In genomic region chr12:123634142-123634561, GRCh38 we compare ENCODE assay signal across 8 cellular contexts. TPM values are rescaled to one million over a fixed set of nuclear protein-coding genes. Genes with fewer than 3 reads are reported as not detected.
DNase-seq lines count a peak whose midpoint lies in the region; ATAC-seq and TF ChIP-seq lines count a peak whose summit lies in the region.

No MANE protein-coding gene starts in this region.

- H3K9me3 Mint-ChIP-seq in T-helper 2 cell treated with Interferon-gamma antibody and Interleukin-4, amounts not matched to agents 5 μg/mL and 100 μg/mL, for 36 hours, result no peaks in the 10 kb centered on the region
- H3K9me3 Mint-ChIP-seq in activated CD8-positive, alpha-beta T cell treated with anti-CD3 and anti-CD28 coated beads for 36 hours, result no peaks in the 10 kb centered on the region

- H3K27me3 ChIP-seq in subcutaneous abdominal adipose tissue (ENCODE audit: control insufficient read depth in 5 of 5, insufficient read depth in 4 of 5, low read length in 5 of 5), result no peaks in the 10 kb centered on the region

- no peaks in the 10 kb centered on the region for H3K27me3 Mint-ChIP-seq in T-helper 2 cell treated with Interferon-gamma antibody and Interleukin-4, amounts not matched to agents 5 μg/mL and 100 μg/mL, for 36 hours (ENCODE audit: low read depth)
- H3K27me3 Mint-ChIP-seq in activated CD8-positive, alpha-beta T cell treated with anti-CD3 and anti-CD28 coated beads for 36 hours, result no peaks in the 10 kb centered on the region

- TF ChIP-seq CTCF in activated CD8-positive, alpha-beta T cell treated with anti-CD3 and anti-CD28 coated beads for 36 hours (IDR thresholded peaks at IDR 0.05), result no peak

- H3K9me3 ChIP-seq in iPS-18c (ENCODE audit: control insufficient read depth, insufficient read depth, low read length) (no peaks in the 10 kb centered on the region), subcutaneous abdominal adipose tissue (ENCODE audit: control insufficient read depth in 5 of 5, low read length in 5 of 5) (no peaks in the 10 kb centered on the region)

- peak overlapping the region; percentile 90 for H3K27ac ChIP-seq in subcutaneous abdominal adipose tissue (ENCODE audit: low read depth, low read length)

- no peak for ATAC-seq in activated CD8-positive, alpha-beta T cell treated with anti-CD3 and anti-CD28 coated beads for 36 hours
- no peak for ATAC-seq in GM21786 (IDR thresholded peaks at IDR 0.05; ENCODE audit: unreplicated experiment)
- ATAC-seq in HG02623 (IDR thresholded peaks at IDR 0.05; ENCODE audit: unreplicated experiment), result no peak

- peak overlapping the region; percentile 98 for H3K4me3 Mint-ChIP-seq in T-helper 2 cell treated with Interferon-gamma antibody and Interleukin-4, amounts not matched to agents 5 μg/mL and 100 μg/mL, for 36 hours
- peak overlapping the region; percentile 98 for H3K4me3 Mint-ChIP-seq in activated CD8-positive, alpha-beta T cell treated with anti-CD3 and anti-CD28 coated beads for 36 hours

- H3K4me3 ChIP-seq in iPS-18c (ENCODE audit: insufficient read depth, low read depth, low read length) (peak overlapping the region; percentile 96), subcutaneous abdominal adipose tissue (ENCODE audit: low read depth in 1 of 5, low read length in 5 of 5) (peak overlapping the region; percentile 86 to 99 (median 95))

- H3K4me1 Mint-ChIP-seq in T-helper 2 cell treated with Interferon-gamma antibody and Interleukin-4, amounts not matched to agents 5 μg/mL and 100 μg/mL, for 36 hours (ENCODE audit: low read depth), result peaks cover 24% of the 10 kb centered on the region
- H3K4me1 Mint-ChIP-seq in activated CD8-positive, alpha-beta T cell treated with anti-CD3 and anti-CD28 coated beads for 36 hours (ENCODE audit: low read depth), result peaks cover 29% of the 10 kb centered on the region

- intact Hi-C loops in activated CD8-positive, alpha-beta T cell treated with anti-CD3 and anti-CD28 coated beads for 36 hours (cut with micrococcal nuclease), result no loop called here

- H3K9ac ChIP-seq in subcutaneous abdominal adipose tissue (ENCODE audit: low read length in 5 of 5), result peak overlapping the region; percentile 91 to 100 (median 94)

- CTCF ChIA-PET in activated CD8-positive, alpha-beta T cell treated with anti-CD3 and anti-CD28 coated beads for 36 hours (lab: Charles Lee), result interaction anchor here (0.8 to 1.4 kb wide), 3 partner anchors 16 to 128 kb away, joined by 3 read pairs; partner anchors contain the start of gene DNAH10

- peak overlapping the region; percentile 99 for H3K27ac Mint-ChIP-seq in T-helper 2 cell treated with Interferon-gamma antibody and Interleukin-4, amounts not matched to agents 5 μg/mL and 100 μg/mL, for 36 hours
- H3K27ac Mint-ChIP-seq in activated CD8-positive, alpha-beta T cell treated with anti-CD3 and anti-CD28 coated beads for 36 hours, result peak overlapping the region; percentile 98

- H3K36me3 ChIP-seq in subcutaneous abdominal adipose tissue (ENCODE audit: control insufficient read depth in 5 of 5, insufficient read depth in 5 of 5, low read length in 5 of 5), result peaks cover 8 to 20% (median 19%) of the 10 kb centered on the region in 5 donors

- POLR2A ChIA-PET in activated CD8-positive, alpha-beta T cell treated with anti-CD3 and anti-CD28 coated beads for 36 hours (lab: Charles Lee), result interaction anchor here (0.6 to 1.4 kb wide), 9 partner anchors 12 to 269 kb away, joined by 3 to 6 read pairs (median 3); partner anchors contain the start of genes ATP6V0A2, DDX55 and DNAH10

- H3K4me1 ChIP-seq in subcutaneous abdominal adipose tissue (ENCODE audit: control insufficient read depth in 5 of 5, insufficient read depth in 5 of 5, low read length in 5 of 5), result peaks cover 0 to 24% (median 19%) of the 10 kb centered on the region in 5 donors

- peaks cover 23% of the 10 kb centered on the region for H3K36me3 Mint-ChIP-seq in T-helper 2 cell treated with Interferon-gamma antibody and Interleukin-4, amounts not matched to agents 5 μg/mL and 100 μg/mL, for 36 hours (ENCODE audit: low read depth)
- peaks cover 34% of the 10 kb centered on the region for H3K36me3 Mint-ChIP-seq in activated CD8-positive, alpha-beta T cell treated with anti-CD3 and anti-CD28 coated beads for 36 hours (ENCODE audit: low read depth)

- DNase-seq in T-helper 2 cell treated with Interferon-gamma antibody and Interleukin-4, amounts not matched to agents 5 μg/mL and 100 μg/mL, for 36 hours (ENCODE audit: low spot score), result no peak
- no peak for DNase-seq in T-helper 2 cell
- no peak for DNase-seq in activated CD8-positive, alpha-beta T cell treated with anti-CD3 and anti-CD28 coated beads for 36 hours
- no peak for DNase-seq in stimulated activated CD4-positive, alpha-beta T cell treated with anti-CD3 and anti-CD28 coated beads, Interleukin-1b, Interleukin-23, amount 100 ng/mL, for 48 hours

RNA-seq across cellular contexts. Expression of gene GTF2H3, which starts 0.5 kb away (rescaled TPM):
- total RNA-seq in activated CD8-positive, alpha-beta T cell treated with anti-CD3 and anti-CD28 coated beads for 36 hours, result 10 to 100 TPM; 78.6 to 80.0 TPM

RNA-seq across cellular contexts. Expression of gene EIF2B1, which starts 0.7 kb away (rescaled TPM):
- 10 to 100 TPM; 54.5 to 61.8 TPM for total RNA-seq in activated CD8-positive, alpha-beta T cell treated with anti-CD3 and anti-CD28 coated beads for 36 hours

RNA-seq across cellular contexts. Expression of gene DDX55, which starts 32.3 kb away (rescaled TPM):
- total RNA-seq in activated CD8-positive, alpha-beta T cell treated with anti-CD3 and anti-CD28 coated beads for 36 hours, result 10 to 100 TPM; 51.7 to 55.4 TPM

RNA-seq across cellular contexts. Expression of gene TCTN2, which starts 36.8 kb away (rescaled TPM):
- total RNA-seq in activated CD8-positive, alpha-beta T cell treated with anti-CD3 and anti-CD28 coated beads for 36 hours, result 1 to 10 TPM; 2.0 to 2.3 TPM

RNA-seq across cellular contexts. Expression of gene TMED2, which starts 49.8 kb away (rescaled TPM):
- 100 to 1,000 TPM; 121 to 122 TPM for total RNA-seq in activated CD8-positive, alpha-beta T cell treated with anti-CD3 and anti-CD28 coated beads for 36 hours
